Comparison of ENCODE assay signal across 8 cellular contexts in genomic region chr1:226736908-226737818, GRCh38. TPM values are rescaled to one million over a fixed set of nuclear protein-coding genes. Genes with fewer than 3 reads are reported as not detected.
DNase-seq lines count a peak whose midpoint lies in the region; ATAC-seq and TF ChIP-seq lines count a peak whose summit lies in the region.

No MANE protein-coding gene starts in this region.

- peak; percentile 31 for ATAC-seq in GM19043 (IDR thresholded peaks at IDR 0.05; ENCODE audit: low read depth, unreplicated experiment)
- peak; percentile 28 for ATAC-seq in HG03565 (IDR thresholded peaks at IDR 0.05; ENCODE audit: unreplicated experiment)
- ATAC-seq in activated CD4-positive, alpha-beta T cell treated with anti-CD3 and anti-CD28 coated beads for 36 hours = peak; percentile 46
- ATAC-seq in stimulated activated naive CD8-positive, alpha-beta T cell treated with anti-CD3 and anti-CD28 coated beads, Interleukin-15, Interleukin-2, amounts not matched to agents 100 U/mL and 50 U/mL, for 24 hours = peak; percentile 53

- peak overlapping the region; percentile 88 for H3K4me3 Mint-ChIP-seq in activated CD4-positive, alpha-beta T cell treated with anti-CD3 and anti-CD28 coated beads for 36 hours

- peak overlapping the region; percentile 65 to 85 (median 80); a peak in 21 of 22 replicates for H3K27ac ChIP-seq in BLaER1 treated with 17β-estradiol and CSF1 and Interleukin-3, amounts not matched to agents 10 nM and 100 nM
- peak overlapping the region; percentile 80 for H3K27ac ChIP-seq in duodenal mucosa (ENCODE audit: low read depth, low read length)

- peak overlapping the region; percentile 85 for H3K27ac Mint-ChIP-seq in activated CD4-positive, alpha-beta T cell treated with anti-CD3 and anti-CD28 coated beads for 36 hours

- DNase-seq in activated CD4-positive, alpha-beta T cell treated with anti-CD3 and anti-CD28 coated beads for 36 hours = peak; percentile 79
- DNase-seq in lower leg skin (ENCODE audit: low spot score in 2 of 2) (peak in 1 of 2 donors; percentile 25), glomerular visceral epithelial cell (ENCODE audit: extremely low spot score) (no peak)
- DNase-seq in stimulated activated naive CD8-positive, alpha-beta T cell treated with anti-CD3 and anti-CD28 coated beads, Interleukin-15, Interleukin-2, amounts not matched to agents 100 U/mL and 50 U/mL, for 24 hours = peak; percentile 69

- no peak for TF ChIP-seq CTCF in lower leg skin (IDR thresholded peaks at IDR 0.05)

- peaks cover 34 to 51% (median 50%) of the 10 kb centered on the region in 11 experiments for H4K20me1 ChIP-seq in BLaER1 treated with 17β-estradiol and CSF1 and Interleukin-3, amounts not matched to agents 10 nM and 100 nM

- H3K9me3 ChIP-seq in BLaER1 treated with 17β-estradiol and CSF1 and Interleukin-3, amounts not matched to agents 10 nM and 100 nM (replicated peaks in 1 of 11) = peaks cover 0 to 4% (median 4%) of the 10 kb centered on the region in 11 experiments; a peak in 16 of 22 replicates
- no peaks in the 10 kb centered on the region for H3K9me3 ChIP-seq in duodenal mucosa (ENCODE audit: control insufficient read depth in 1 of 2, low read length in 2 of 2)

- peaks cover 0 to 35% (median 25%) of the 10 kb centered on the region in 11 experiments; a peak in 16 of 22 replicates for H3K36me3 ChIP-seq in BLaER1 treated with 17β-estradiol and CSF1 and Interleukin-3, amounts not matched to agents 10 nM and 100 nM
- peaks cover 3 to 18% of the 10 kb centered on the region in 2 donors for H3K36me3 ChIP-seq in duodenal mucosa (ENCODE audit: control insufficient read depth in 1 of 2, insufficient read depth in 2 of 2, low read length in 2 of 2)

- CTCF ChIA-PET in activated CD4-positive, alpha-beta T cell treated with anti-CD3 and anti-CD28 coated beads for 36 hours (lab: Charles Lee) = interaction anchor here (0.5 to 1.8 kb wide), 10 partner anchors 15 to 128 kb away, joined by 3 to 6 read pairs (median 3); no protein-coding TSS in a partner anchor

- no peak for TF ChIP-seq POLR2A in lower leg skin (IDR thresholded peaks at IDR 0.05)

- no peaks in the 10 kb centered on the region for H3K9me3 Mint-ChIP-seq in activated CD4-positive, alpha-beta T cell treated with anti-CD3 and anti-CD28 coated beads for 36 hours (ENCODE audit: low read depth)

- intact Hi-C loops in activated CD4-positive, alpha-beta T cell treated with anti-CD3 and anti-CD28 coated beads for 36 hours (cut with DNase I, micrococcal nuclease) = loop anchor here (1.0 to 10.0 kb wide), 7 partner anchors 35 to 672 kb away; partner anchors contain the start of genes H3-3A (in 1 of the 2) and PARP1 (in 1 of the 2)
- intact Hi-C loops in lower leg skin (cut with DNase I; ENCODE audit: low total_unique reads) = loop anchor here (10.0 kb wide), 1 partner anchor 88 kb away; no protein-coding TSS in a partner anchor

- H3K4me3 ChIP-seq in BLaER1 treated with 17β-estradiol and CSF1 and Interleukin-3, amounts not matched to agents 10 nM and 100 nM = peak overlapping the region; percentile 74 to 92 (median 83)
- H3K4me3 ChIP-seq in duodenal mucosa (ENCODE audit: low read depth in 1 of 2, low read length in 2 of 2) (peak overlapping the region; percentile 84 to 88), lower leg skin (ENCODE audit: low read depth, poor library complexity, severe bottlenecking) (peak overlapping the region; percentile 91)

- H3K4me1 Mint-ChIP-seq in activated CD4-positive, alpha-beta T cell treated with anti-CD3 and anti-CD28 coated beads for 36 hours = peaks cover 42% of the 10 kb centered on the region

- no peaks in the 10 kb centered on the region; a peak in 1 of 22 replicates for H3K27me3 ChIP-seq in BLaER1 treated with 17β-estradiol and CSF1 and Interleukin-3, amounts not matched to agents 10 nM and 100 nM
- H3K27me3 ChIP-seq in duodenal mucosa (ENCODE audit: control insufficient read depth in 1 of 2, insufficient read depth in 2 of 2, low read length in 2 of 2) = no peaks in the 10 kb centered on the region

- H3K9ac ChIP-seq in BLaER1 treated with 17β-estradiol and CSF1 and Interleukin-3, amounts not matched to agents 10 nM and 100 nM = peak overlapping the region; percentile 78 to 89 (median 84)
- peak overlapping the region; percentile 84 to 85 for H3K9ac ChIP-seq in duodenal mucosa (ENCODE audit: low read depth in 1 of 2, low read length in 2 of 2)

- H3K27me3 Mint-ChIP-seq in activated CD4-positive, alpha-beta T cell treated with anti-CD3 and anti-CD28 coated beads for 36 hours = no peaks in the 10 kb centered on the region

- H3K4me1 ChIP-seq in BLaER1 treated with 17β-estradiol and CSF1 and Interleukin-3, amounts not matched to agents 10 nM and 100 nM = peaks cover 63 to 71% (median 68%) of the 10 kb centered on the region in 10 experiments
- H3K4me1 ChIP-seq in duodenal mucosa (ENCODE audit: control insufficient read depth in 1 of 2, insufficient read depth in 2 of 2, low read length in 2 of 2) = peaks cover 41 to 47% of the 10 kb centered on the region in 2 donors

- POLR2A ChIA-PET in activated CD4-positive, alpha-beta T cell treated with anti-CD3 and anti-CD28 coated beads for 36 hours (lab: Charles Lee) = interaction anchor here (1.0 to 1.1 kb wide), 4 partner anchors 36 to 146 kb away, joined by 3 to 4 read pairs (median 4); no protein-coding TSS in a partner anchor

- H3K36me3 Mint-ChIP-seq in activated CD4-positive, alpha-beta T cell treated with anti-CD3 and anti-CD28 coated beads for 36 hours (ENCODE audit: low read depth) = peaks cover 38% of the 10 kb centered on the region

- H3K4me2 ChIP-seq in BLaER1 treated with 17β-estradiol and CSF1 and Interleukin-3, amounts not matched to agents 10 nM and 100 nM = peak overlapping the region; percentile 92 to 100 (median 98)

- WGBS in lower leg skin, 2 donors = 19 to 25% methylated on average over 43 to 83 of the region's 89 CpGs

RNA-seq across cellular contexts. Expression of gene ITPKB, which starts 1.9 kb away (rescaled TPM):
- total RNA-seq in activated CD4-positive, alpha-beta T cell treated with anti-CD3 and anti-CD28 coated beads for 36 hours = 10 to 100 TPM; 31.0 to 31.9 TPM
- total RNA-seq in lower leg skin = 10 to 100 TPM; 39.3 to 57.2 (median 44.1) TPM
